ENCODE assay signal across 13 cellular contexts in the genomic region with DNA sequence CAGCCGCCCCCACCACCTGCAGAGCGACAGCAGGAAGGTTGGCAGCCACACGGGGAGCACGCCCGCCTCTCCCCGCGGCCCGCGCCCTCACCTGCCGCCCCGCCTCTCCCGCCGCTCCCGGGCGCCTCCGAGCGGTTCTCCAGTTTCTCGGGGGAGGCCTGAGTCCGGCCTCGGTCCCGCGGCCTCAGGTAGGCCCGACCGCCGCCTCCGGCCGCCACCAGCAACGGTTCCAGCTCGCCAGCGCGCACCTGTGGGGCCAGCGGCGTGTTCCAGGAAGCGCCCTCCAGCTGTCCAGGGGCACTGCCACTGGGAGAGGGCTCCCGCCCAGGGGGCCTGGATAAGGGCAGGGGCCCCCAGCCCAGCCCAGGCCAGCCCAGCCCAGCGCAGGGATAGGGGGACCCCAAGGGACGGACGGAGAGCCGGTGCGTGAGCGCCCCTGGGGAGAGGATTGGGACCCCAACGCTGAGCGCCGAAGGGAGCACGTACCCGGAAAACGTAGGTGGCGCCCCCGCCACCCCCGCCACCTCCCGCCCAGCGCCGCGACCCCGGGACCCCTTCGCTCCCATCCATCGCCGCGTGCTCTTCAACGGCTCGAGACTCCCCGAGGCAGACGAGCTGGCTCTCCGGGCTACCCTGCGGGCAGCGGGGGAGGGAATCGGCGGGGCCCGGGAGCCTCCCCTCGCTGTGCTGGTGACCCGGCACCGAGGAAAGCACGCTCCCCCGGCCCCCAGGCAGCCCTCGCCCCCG. TPM values are rescaled to one million over a fixed set of nuclear protein-coding genes. Genes with fewer than 3 reads are reported as not detected.
A peak's percentile ranks its signal among the peaks of the same experiment; 100 is the strongest.
DNase-seq lines count a peak whose midpoint lies in the region; ATAC-seq, FAIRE-seq and TF ChIP-seq lines count a peak whose summit lies in the region.
"Had no signal": no experiment of that assay in that cellular context is flagged by ENCODE, and none has a peak within 500 bp of the region (broad histone marks: within the 10 kb centered on the region; RNA-seq: fewer than 3 reads in every experiment).

No MANE protein-coding gene starts in this region.

- H3K9me1 ChIP-seq in K562 (ENCODE audit: control insufficient read depth, insufficient read depth, low read length): peaks cover 3% of the 10 kb centered on the region

- WGBS in K562 (ENCODE audit: insufficient coverage, low coverage, missing lambda C conversion rate): 94% methylated on average over 14 of the region's 76 CpGs
- WGBS in mesenchymal stem cell: 8% methylated on average over 71 of the region's 76 CpGs

- no peak for DNase-seq in stimulated activated naive CD8-positive, alpha-beta T cell treated with anti-CD3 and anti-CD28 coated beads, Interleukin-15, amount 100 ng/mL, for 72 hours
- no peak for DNase-seq in stimulated activated naive CD8-positive, alpha-beta T cell treated with anti-CD3 and anti-CD28 coated beads, Interleukin-15, Interleukin-2, amounts not matched to agents 100 U/mL and 50 U/mL, for 24 hours
- DNase-seq in K562 (ENCODE audit: extremely low read depth in 1 of 4, low spot score in 3 of 4): no peak
- no peak for DNase-seq in mesenchymal stem cell
- DNase-seq in vagina (ENCODE audit: extremely low spot score in 2 of 2): no peak
- no peak for DNase-seq in H4 (ENCODE audit: low spot score)
- no peak for DNase-seq in natural killer cell treated with Interleukin-12 subunit alpha and Interleukin-12 subunit beta and Interleukin-15 and Interleukin-18, amount 100 ng/mL, for 72 hours (ENCODE audit: low spot score)
- DNase-seq: HCEC 1CT, immature natural killer cell, NCI-H2171 treated with DMSO at 0.1 percent for 48 hours had no signal

- H3K4me3 ChIP-seq in K562 (no peak overlapping the region), mesenchymal stem cell (ENCODE audit: insufficient read depth in 1 of 2, low read depth in 1 of 2, low read length in 2 of 2) (no peak overlapping the region), vagina (peak overlapping the region; percentile 35 to 40)

- no peak overlapping the region for H3K14ac ChIP-seq in mesenchymal stem cell (ENCODE audit: low read length in 2 of 2)

- H4K8ac ChIP-seq in mesenchymal stem cell (ENCODE audit: low read length): no peak overlapping the region

- no peak overlapping the region for H2BK12ac ChIP-seq in mesenchymal stem cell (ENCODE audit: low read length in 2 of 2)

- H3K4me3 Mint-ChIP-seq in stimulated activated naive CD8-positive, alpha-beta T cell treated with anti-CD3 and anti-CD28 coated beads, Interleukin-15, amount 100 ng/mL, for 72 hours: peak overlapping the region; percentile 68 to 90
- H3K4me3 Mint-ChIP-seq in natural killer cell treated with Interleukin-12 subunit alpha and Interleukin-12 subunit beta and Interleukin-15 and Interleukin-18, amount 100 ng/mL, for 72 hours: no peak overlapping the region

- H2BK5ac ChIP-seq in mesenchymal stem cell (ENCODE audit: low read depth, low read length, poor library complexity, severe bottlenecking): no peak overlapping the region

- TF ChIP-seq RAD21 in K562 (CRISPR knock-in tag; conservative IDR thresholded peaks at IDR 0.05 in 1 of 2, IDR thresholded peaks at IDR 0.05 in 1 of 2): no peak

- no peak overlapping the region for H2AK5ac ChIP-seq in mesenchymal stem cell (ENCODE audit: low read length, severe bottlenecking)

- ATAC-seq in stimulated activated naive CD8-positive, alpha-beta T cell treated with anti-CD3 and anti-CD28 coated beads, Interleukin-15, amount 100 ng/mL, for 72 hours: peak; percentile 39
- no peak for ATAC-seq in stimulated activated naive CD8-positive, alpha-beta T cell treated with anti-CD3 and anti-CD28 coated beads, Interleukin-15, Interleukin-2, amounts not matched to agents 100 U/mL and 50 U/mL, for 24 hours
- ATAC-seq in K562: no peak
- no peak for ATAC-seq in HG02885 (IDR thresholded peaks at IDR 0.05; ENCODE audit: poor library complexity, unreplicated experiment)
- ATAC-seq in natural killer cell treated with Interleukin-12 subunit alpha and Interleukin-12 subunit beta and Interleukin-15 and Interleukin-18, amount 100 ng/mL, for 72 hours: no peak

- BruUV-seq in K562 (replicated peaks; lab: Mats Ljungman, UMichigan): no TSS peak

- CTCF ChIA-PET in K562 (lab: Yijun Ruan, JAX; ENCODE audit: low intra/inter-chr PET ratio): no interaction called here

- H2AFZ ChIP-seq in K562 (ENCODE audit: low read depth, low read length): no peak overlapping the region
- H2AFZ ChIP-seq in mesenchymal stem cell (ENCODE audit: low read depth, low read length): no peak overlapping the region

- H3K27ac Mint-ChIP-seq in stimulated activated naive CD8-positive, alpha-beta T cell treated with anti-CD3 and anti-CD28 coated beads, Interleukin-15, amount 100 ng/mL, for 72 hours: no peak overlapping the region
- no peak overlapping the region for H3K27ac Mint-ChIP-seq in natural killer cell treated with Interleukin-12 subunit alpha and Interleukin-12 subunit beta and Interleukin-15 and Interleukin-18, amount 100 ng/mL, for 72 hours

- TF ChIP-seq CTCF in K562 (IDR thresholded peaks at IDR 0.05 in 2 of 3, conservative IDR thresholded peaks at IDR 0.05 in 1 of 3; ENCODE audit: insufficient read depth in 2 of 3, low read depth in 1 of 3, low read length in 3 of 3) (no peak), vagina (IDR thresholded peaks at IDR 0.05) (no peak)

- no peak overlapping the region for H3K23ac ChIP-seq in mesenchymal stem cell (ENCODE audit: low read length in 2 of 2)

- no peak overlapping the region for H3K4me2 ChIP-seq in K562 (ENCODE audit: insufficient read depth, low read length)
- H3K4me2 ChIP-seq in mesenchymal stem cell (ENCODE audit: low read length, poor library complexity, severe bottlenecking): peak overlapping the region; percentile 49

- peaks cover 9 to 30% of the 10 kb centered on the region in 2 experiments; a peak in 4 of 5 replicates for H3K4me1 ChIP-seq in K562 (replicated peaks in 1 of 2; ENCODE audit: control insufficient read depth in 2 of 2, insufficient read depth in 2 of 2, low read length in 2 of 2)
- peaks cover 29% of the 10 kb centered on the region for H3K4me1 ChIP-seq in mesenchymal stem cell (ENCODE audit: control insufficient read depth, insufficient read depth, low read depth, low read length)
- peaks cover 32% of the 10 kb centered on the region for H3K4me1 ChIP-seq in vagina

- H3K27me3 ChIP-seq in K562 (ENCODE audit: control insufficient read depth in 2 of 2, insufficient read depth in 2 of 2, low read length in 2 of 2) (no peaks in the 10 kb centered on the region), mesenchymal stem cell (ENCODE audit: control insufficient read depth in 1 of 2, insufficient read depth in 1 of 2, low read length in 2 of 2) (peaks cover 43 to 56% of the 10 kb centered on the region in 2 experiments), vagina (peaks cover 5% of the 10 kb centered on the region)

- no peaks in the 10 kb centered on the region for H3K9me3 ChIP-seq in K562 (replicated peaks; ENCODE audit: control insufficient read depth, insufficient read depth, low read depth, low read length)
- no peaks in the 10 kb centered on the region for H3K9me3 ChIP-seq in mesenchymal stem cell (ENCODE audit: control insufficient read depth, low read length)
- no peaks in the 10 kb centered on the region for H3K9me3 ChIP-seq in vagina
- H3K9me3 ChIP-seq: right atrium auricular region had no signal

- in situ Hi-C loops in K562 (cut with MboI): no loop called here

- H3K27ac ChIP-seq in K562 (ENCODE audit: extremely low read depth, low read depth, low read length) (no peak overlapping the region), mesenchymal stem cell (ENCODE audit: low read length, poor library complexity, severe bottlenecking) (no peak overlapping the region), vagina (no peak overlapping the region)
- H3K27ac ChIP-seq: right atrium auricular region had no signal

- H3K79me2 ChIP-seq in K562 (ENCODE audit: control insufficient read depth, insufficient read depth, low read length): no peaks in the 10 kb centered on the region; the same call in 2 of the 3 replicates

- POLR2A ChIA-PET in K562 (lab: Yijun Ruan, JAX): interaction anchor here (1.0 kb wide), 2 partner anchors 12 to 46 kb away, joined by 3 to 4 read pairs; no protein-coding TSS in a partner anchor

- no peak overlapping the region for H4K91ac ChIP-seq in mesenchymal stem cell (ENCODE audit: low read length)

- H3K79me1 ChIP-seq in mesenchymal stem cell (replicated peaks; ENCODE audit: low read length, poor library complexity, severe bottlenecking): no peaks in the 10 kb centered on the region

- no peak overlapping the region for H3K9ac ChIP-seq in K562 (ENCODE audit: insufficient read depth in 1 of 2, low read depth in 2 of 2, low read length in 2 of 2)
- H3K9ac ChIP-seq in mesenchymal stem cell (ENCODE audit: low read length): no peak overlapping the region

- TF ChIP-seq POLR2A in K562 (conservative IDR thresholded peaks at IDR 0.05) (no peak), vagina (IDR thresholded peaks at IDR 0.05) (no peak)

- no peaks in the 10 kb centered on the region for H3K36me3 Mint-ChIP-seq in natural killer cell treated with Interleukin-12 subunit alpha and Interleukin-12 subunit beta and Interleukin-15 and Interleukin-18, amount 100 ng/mL, for 72 hours
- H3K36me3 Mint-ChIP-seq: immature natural killer cell had no signal

- no peaks in the 10 kb centered on the region for H3K9me3 Mint-ChIP-seq in stimulated activated naive CD8-positive, alpha-beta T cell treated with anti-CD3 and anti-CD28 coated beads, Interleukin-15, amount 100 ng/mL, for 72 hours
- no peaks in the 10 kb centered on the region for H3K9me3 Mint-ChIP-seq in natural killer cell treated with Interleukin-12 subunit alpha and Interleukin-12 subunit beta and Interleukin-15 and Interleukin-18, amount 100 ng/mL, for 72 hours
- H3K9me3 Mint-ChIP-seq: immature natural killer cell had no signal

- peaks cover 59% of the 10 kb centered on the region for H3K27me3 Mint-ChIP-seq in stimulated activated naive CD8-positive, alpha-beta T cell treated with anti-CD3 and anti-CD28 coated beads, Interleukin-15, amount 100 ng/mL, for 72 hours
- peaks cover 0 to 9% of the 10 kb centered on the region in 2 donors for H3K27me3 Mint-ChIP-seq in natural killer cell treated with Interleukin-12 subunit alpha and Interleukin-12 subunit beta and Interleukin-15 and Interleukin-18, amount 100 ng/mL, for 72 hours

- no peak overlapping the region for H3K4ac ChIP-seq in mesenchymal stem cell (ENCODE audit: low read depth in 1 of 2, low read length in 2 of 2)

- H4K20me1 ChIP-seq in K562 (replicated peaks; ENCODE audit: control insufficient read depth, insufficient read depth, low read length): no peaks in the 10 kb centered on the region

- intact Hi-C loops in K562 (cut with micrococcal nuclease) (loop anchor here (2.0 kb wide), 1 partner anchor 17 kb away; no protein-coding TSS in a partner anchor), vagina (cut with DNase I) (no loop called here)

- H3K4me1 Mint-ChIP-seq in stimulated activated naive CD8-positive, alpha-beta T cell treated with anti-CD3 and anti-CD28 coated beads, Interleukin-15, amount 100 ng/mL, for 72 hours: peaks cover 28% of the 10 kb centered on the region
- H3K4me1 Mint-ChIP-seq in natural killer cell treated with Interleukin-12 subunit alpha and Interleukin-12 subunit beta and Interleukin-15 and Interleukin-18, amount 100 ng/mL, for 72 hours (ENCODE audit: low read depth in 2 of 2): peaks cover 14 to 16% of the 10 kb centered on the region in 2 donors

- H3K36me3 ChIP-seq in K562 (ENCODE audit: control insufficient read depth, insufficient read depth, low read length) (no peaks in the 10 kb centered on the region), mesenchymal stem cell (ENCODE audit: control insufficient read depth in 1 of 2, insufficient read depth in 2 of 2, low read depth in 1 of 2, low read length in 2 of 2) (peaks cover 0 to 3% of the 10 kb centered on the region in 2 experiments), vagina (no peaks in the 10 kb centered on the region)
- H3K36me3 ChIP-seq: right atrium auricular region had no signal

- H2BK120ac ChIP-seq in mesenchymal stem cell (ENCODE audit: low read depth, low read length): no peak overlapping the region

- H3K18ac ChIP-seq in mesenchymal stem cell (ENCODE audit: low read depth in 1 of 2, low read length in 2 of 2): no peak overlapping the region

- TF ChIP-seq EP300 in K562 (IDR thresholded peaks at IDR 0.05; ENCODE audit: low read length): no peak

- FAIRE-seq in K562 (lab: Jason Lieb, UNC): no peak
- FAIRE-seq: colon had no signal

- no peak overlapping the region for H2BK15ac ChIP-seq in mesenchymal stem cell (ENCODE audit: low read depth, poor library complexity, severe bottlenecking)

RNA-seq across cellular contexts. Expression of a gene that starts 2.1 kb away (rescaled TPM):
- 13.3 and 30.8 TPM in 2 replicates for total RNA-seq in K562 (2011; cell fraction: chromatin; rRNA removed; ENCODE audit: low replicate concordance)
- 17.5 and 19.0 TPM in 2 replicates for total RNA-seq in K562 (2011; cell fraction: nucleolus; rRNA removed)
- total RNA-seq in K562 (2011; cell fraction: nucleoplasm; rRNA removed): 14.6 and 15.8 TPM in 2 replicates
- total RNA-seq in K562 (2014; rRNA removed): 2.7 TPM in 2 replicates
- 0.77 and 1.1 TPM in 2 replicates for total RNA-seq in K562 (2014; rRNA removed; fragmentation: Illumina TruSeq; extraction: Trizol)
- 1.8 TPM in 2 replicates for total RNA-seq in K562 (2015; rRNA removed; fragmentation: Illumina TruSeq; extraction: Trizol)
- total RNA-seq in K562 (2021): 3.7 and 4.4 TPM in 2 replicates
- 1.7 and 2.8 TPM in 2 replicates for polyA plus RNA-seq in K562 (2011; rRNA removed)
- polyA plus RNA-seq in K562 (2011; cell fraction: cytosol; rRNA removed): 1.7 and 2.1 TPM in 2 replicates
- 22.2 and 32.4 TPM in 2 replicates for polyA plus RNA-seq in K562 (2011; cell fraction: nucleus; rRNA removed)
- 5.2 and 20.8 TPM in 2 replicates for polyA plus RNA-seq in K562 (2012)
- polyA plus RNA-seq in K562 (2014; fragmentation: Illumina TruSeq; extraction: Trizol): 2.7 and 3.1 TPM in 2 replicates
- polyA plus RNA-seq in K562 (2014; fragmentation: Nextera tagmentation; extraction: Ambion mirVana): under 1 TPM; 0.25 to 0.31 TPM
- polyA plus RNA-seq in K562 (2014; rRNA removed): 4.3 and 4.4 TPM in 2 replicates
- polyA minus RNA-seq in K562 (2011; rRNA and poly(A)+ RNA removed): 0.39 and 0.70 TPM in 2 replicates
- polyA minus RNA-seq in K562 (2011; cell fraction: cytosol; rRNA and poly(A)+ RNA removed): 1.2 TPM in 1 of 2 replicates, not detected in the other
- polyA minus RNA-seq in K562 (2011; cell fraction: nucleus; rRNA and poly(A)+ RNA removed): 1.9 and 2.4 TPM in 2 replicates
- polyA plus RNA-seq in mesenchymal stem cell (2013, experiment 1 of 2): 0.26 TPM
- 0.22 TPM for polyA plus RNA-seq in mesenchymal stem cell (2013, experiment 2 of 2)
- 1.5 TPM for total RNA-seq in vagina
- 0.21 and 0.37 TPM in 2 replicates for total RNA-seq in H4 (2014; rRNA removed; shearing (Covaris generic))
- total RNA-seq in natural killer cell treated with Interleukin-12 subunit alpha and Interleukin-12 subunit beta and Interleukin-15 and Interleukin-18, amount 100 ng/mL, for 72 hours: under 1 TPM in 1 of 2 donors, not detected in 1; 0.47 TPM

RNA-seq across cellular contexts. Expression of a gene that starts 17.8 kb away (rescaled TPM):
- 9.4 and 24.3 TPM in 2 replicates for total RNA-seq in K562 (2011; cell fraction: chromatin; rRNA removed; ENCODE audit: low replicate concordance)
- 24.0 and 25.1 TPM in 2 replicates for total RNA-seq in K562 (2011; cell fraction: nucleolus; rRNA removed)
- total RNA-seq in K562 (2011; cell fraction: nucleoplasm; rRNA removed): 8.3 and 12.6 TPM in 2 replicates
- total RNA-seq in K562 (2014; rRNA removed): 68.4 and 72.3 TPM in 2 replicates
- 2.4 and 4.5 TPM in 2 replicates for total RNA-seq in K562 (2014; rRNA removed; fragmentation: Illumina TruSeq; extraction: Trizol)
- total RNA-seq in K562 (2015; rRNA removed; fragmentation: Illumina TruSeq; extraction: Trizol): 11.3 and 13.4 TPM in 2 replicates
- total RNA-seq in K562 (2021): 33.3 and 35.8 TPM in 2 replicates
- 9.1 and 11.5 TPM in 2 replicates for polyA plus RNA-seq in K562 (2011; rRNA removed)
- polyA plus RNA-seq in K562 (2011; cell fraction: cytosol; rRNA removed): 14.0 and 24.3 TPM in 2 replicates
- polyA plus RNA-seq in K562 (2011; cell fraction: nucleus; rRNA removed): 19.8 and 25.1 TPM in 2 replicates
- polyA plus RNA-seq in K562 (2012): 18.4 and 67.5 TPM in 2 replicates
- polyA plus RNA-seq in K562 (2014; fragmentation: Illumina TruSeq; extraction: Trizol): 4.0 and 10.5 TPM in 2 replicates
- under 1 TPM; 0.14 to 0.55 TPM for polyA plus RNA-seq in K562 (2014; fragmentation: Nextera tagmentation; extraction: Ambion mirVana)
- polyA plus RNA-seq in K562 (2014; rRNA removed): 34.4 and 34.8 TPM in 2 replicates
- polyA minus RNA-seq in K562 (2011; rRNA and poly(A)+ RNA removed): 2.2 and 6.8 TPM in 2 replicates
- polyA minus RNA-seq in K562 (2011; cell fraction: cytosol; rRNA and poly(A)+ RNA removed): 12.3 and 17.9 TPM in 2 replicates
- 7.7 and 8.9 TPM in 2 replicates for polyA minus RNA-seq in K562 (2011; cell fraction: nucleus; rRNA and poly(A)+ RNA removed)
- 0.37 TPM for polyA plus RNA-seq in mesenchymal stem cell (2013, experiment 1 of 2)
- polyA plus RNA-seq in mesenchymal stem cell (2013, experiment 2 of 2): 0.33 TPM
- not detected for total RNA-seq in vagina
- 1.1 and 4.1 TPM in 2 replicates for total RNA-seq in H4 (2014; rRNA removed; shearing (Covaris generic))
- total RNA-seq in natural killer cell treated with Interleukin-12 subunit alpha and Interleukin-12 subunit beta and Interleukin-15 and Interleukin-18, amount 100 ng/mL, for 72 hours: under 1 TPM in 1 of 2 donors, not detected in 1; 0.22 TPM
- polyA plus RNA-seq: immature natural killer cell had no signal

RNA-seq across cellular contexts. Expression of a gene that starts 32.6 kb away (rescaled TPM):
- 61.6 and 152 TPM in 2 replicates for total RNA-seq in K562 (2011; cell fraction: chromatin; rRNA removed; ENCODE audit: low replicate concordance)
- 73.4 and 82.2 TPM in 2 replicates for total RNA-seq in K562 (2011; cell fraction: nucleolus; rRNA removed)
- total RNA-seq in K562 (2011; cell fraction: nucleoplasm; rRNA removed): 63.7 and 80.1 TPM in 2 replicates
- total RNA-seq in K562 (2014; rRNA removed) (23.9 and 36.9 TPM in 2 replicates), K562 (2014; rRNA removed; fragmentation: Illumina TruSeq; extraction: Trizol) (9.4 and 10.0 TPM in 2 replicates), K562 (2015; rRNA removed; fragmentation: Illumina TruSeq; extraction: Trizol) (11.5 and 12.8 TPM in 2 replicates), K562 (2021) (61.2 and 65.7 TPM in 2 replicates), vagina (19.9 TPM)
- polyA plus RNA-seq in K562 (2011; rRNA removed) (9.2 and 27.7 TPM in 2 replicates), K562 (2014; fragmentation: Illumina TruSeq; extraction: Trizol) (21.6 and 30.8 TPM in 2 replicates), K562 (2014; fragmentation: Nextera tagmentation; extraction: Ambion mirVana) (1 to 10 TPM; 6.5 to 7.0 TPM), K562 (2014; rRNA removed) (18.5 and 24.0 TPM in 2 replicates)
- polyA plus RNA-seq in K562 (2011; cell fraction: cytosol; rRNA removed): 11.9 and 16.1 TPM in 2 replicates
- 38.7 and 47.7 TPM in 2 replicates for polyA plus RNA-seq in K562 (2011; cell fraction: nucleus; rRNA removed)
- 40.3 and 49.0 TPM in 2 replicates for polyA plus RNA-seq in K562 (2012)
- polyA minus RNA-seq in K562 (2011; rRNA and poly(A)+ RNA removed): 11.8 and 16.9 TPM in 2 replicates
- 18.0 and 23.9 TPM in 2 replicates for polyA minus RNA-seq in K562 (2011; cell fraction: cytosol; rRNA and poly(A)+ RNA removed)
- polyA minus RNA-seq in K562 (2011; cell fraction: nucleus; rRNA and poly(A)+ RNA removed): 21.9 and 27.0 TPM in 2 replicates
- polyA plus RNA-seq in mesenchymal stem cell (2013, experiment 1 of 2): 17.6 TPM
- 15.0 TPM for polyA plus RNA-seq in mesenchymal stem cell (2013, experiment 2 of 2)
- 14.4 TPM in 2 replicates for total RNA-seq in H4 (2014; rRNA removed; shearing (Covaris generic))
- 10 to 100 TPM; 46.0 to 72.3 TPM for total RNA-seq in natural killer cell treated with Interleukin-12 subunit alpha and Interleukin-12 subunit beta and Interleukin-15 and Interleukin-18, amount 100 ng/mL, for 72 hours

RNA-seq across cellular contexts. Expression of a gene that starts 47.5 kb away (rescaled TPM):
- 47.2 and 168 TPM in 2 replicates for total RNA-seq in K562 (2011; cell fraction: chromatin; rRNA removed; ENCODE audit: low replicate concordance)
- 109 and 124 TPM in 2 replicates for total RNA-seq in K562 (2011; cell fraction: nucleolus; rRNA removed)
- total RNA-seq in K562 (2011; cell fraction: nucleoplasm; rRNA removed): 103 and 108 TPM in 2 replicates
- 13.6 and 19.6 TPM in 2 replicates for total RNA-seq in K562 (2014; rRNA removed)
- 11.4 and 17.9 TPM in 2 replicates for total RNA-seq in K562 (2014; rRNA removed; fragmentation: Illumina TruSeq; extraction: Trizol)
- total RNA-seq in K562 (2015; rRNA removed; fragmentation: Illumina TruSeq; extraction: Trizol): 15.9 and 18.6 TPM in 2 replicates
- total RNA-seq in K562 (2021): 33.5 and 37.6 TPM in 2 replicates
- polyA plus RNA-seq in K562 (2011; rRNA removed): 38.4 and 39.6 TPM in 2 replicates
- polyA plus RNA-seq in K562 (2011; cell fraction: cytosol; rRNA removed): 31.3 and 46.5 TPM in 2 replicates
- 52.1 and 78.7 TPM in 2 replicates for polyA plus RNA-seq in K562 (2011; cell fraction: nucleus; rRNA removed)
- 33.1 and 42.2 TPM in 2 replicates for polyA plus RNA-seq in K562 (2012)
- 29.3 and 34.6 TPM in 2 replicates for polyA plus RNA-seq in K562 (2014; fragmentation: Illumina TruSeq; extraction: Trizol)
- 1 to 10 TPM; 2.6 to 2.8 TPM for polyA plus RNA-seq in K562 (2014; fragmentation: Nextera tagmentation; extraction: Ambion mirVana)
- polyA plus RNA-seq in K562 (2014; rRNA removed): 18.8 and 19.1 TPM in 2 replicates
- polyA minus RNA-seq in K562 (2011; rRNA and poly(A)+ RNA removed): 37.1 and 59.8 TPM in 2 replicates
- polyA minus RNA-seq in K562 (2011; cell fraction: cytosol; rRNA and poly(A)+ RNA removed): 36.1 and 41.3 TPM in 2 replicates
- 26.1 and 33.0 TPM in 2 replicates for polyA minus RNA-seq in K562 (2011; cell fraction: nucleus; rRNA and poly(A)+ RNA removed)
- 33.5 TPM for polyA plus RNA-seq in mesenchymal stem cell (2013, experiment 1 of 2)
- polyA plus RNA-seq in mesenchymal stem cell (2013, experiment 2 of 2): 33.5 TPM
- 13.3 TPM for total RNA-seq in vagina
- 8.4 and 18.8 TPM in 2 replicates for total RNA-seq in H4 (2014; rRNA removed; shearing (Covaris generic))
- under 1 TPM; 0.36 to 0.86 TPM for total RNA-seq in natural killer cell treated with Interleukin-12 subunit alpha and Interleukin-12 subunit beta and Interleukin-15 and Interleukin-18, amount 100 ng/mL, for 72 hours

Comparison
In these comparisons a context has a peak if more than half of its experiments do, and no peak if none do; other contexts are left out.
1. H3K4me3 ChIP-seq: peak in vagina (2 of 2); none in K562 (single experiment) and mesenchymal stem cell (0 of 2).